18 cellular contexts compared by ENCODE assay signal in genomic region chr5:35861718-35862117, GRCh38. TPM values are rescaled to one million over a fixed set of nuclear protein-coding genes. Genes with fewer than 3 reads are reported as not detected.
DNase-seq lines count a peak whose midpoint lies in the region; ATAC-seq lines count a peak whose summit lies in the region.
"Had no signal": no experiment of that assay in that cellular context is flagged by ENCODE, and none has a peak within 500 bp of the region (broad histone marks: within the 10 kb centered on the region; RNA-seq: fewer than 3 reads in every experiment).

No MANE protein-coding gene starts in this region.

- peaks cover 2% of the 10 kb centered on the region for H3K9me3 ChIP-seq in right cardiac atrium (ENCODE audit: control insufficient read depth, low read length)
- H3K9me3 ChIP-seq: pancreas had no signal

- no peaks in the 10 kb centered on the region for H3K27me3 Mint-ChIP-seq in T-helper 1 cell treated with Interleukin-12 subunit alpha and Interleukin-12 subunit beta and Interleukin-4 antibody, amounts not matched to agents 30 μg/mL and 1 μg/mL, for 36 hours (ENCODE audit: low read depth)
- H3K27me3 Mint-ChIP-seq in activated T-helper 17 cell treated with anti-CD3 and anti-CD28 coated beads, Interleukin-2, amount 50 U/mL, for 72 hours: no peaks in the 10 kb centered on the region

- H3K4me3 ChIP-seq in right cardiac atrium (ENCODE audit: low read length): no peak overlapping the region
- H3K4me3 ChIP-seq: pancreas had no signal

- 68% methylated on average over 1 of the region's 1 CpG for WGBS in right cardiac atrium

- no peaks in the 10 kb centered on the region for H3K4me1 ChIP-seq in right cardiac atrium (ENCODE audit: control insufficient read depth, insufficient read depth, low read length)
- H3K4me1 ChIP-seq: pancreas had no signal

- peak overlapping the region; percentile 5 for H3K27ac Mint-ChIP-seq in T-helper 1 cell treated with Interleukin-12 subunit alpha and Interleukin-12 subunit beta and Interleukin-4 antibody, amounts not matched to agents 30 μg/mL and 1 μg/mL, for 36 hours
- peak overlapping the region; percentile 78 for H3K27ac Mint-ChIP-seq in activated T-helper 17 cell treated with anti-CD3 and anti-CD28 coated beads, Interleukin-2, amount 50 U/mL, for 72 hours

- peaks cover 85% of the 10 kb centered on the region for H3K36me3 Mint-ChIP-seq in T-helper 1 cell treated with Interleukin-12 subunit alpha and Interleukin-12 subunit beta and Interleukin-4 antibody, amounts not matched to agents 30 μg/mL and 1 μg/mL, for 36 hours (ENCODE audit: low read depth)
- peaks cover 100% of the 10 kb centered on the region for H3K36me3 Mint-ChIP-seq in activated T-helper 17 cell treated with anti-CD3 and anti-CD28 coated beads, Interleukin-2, amount 50 U/mL, for 72 hours (ENCODE audit: low read depth)

- H3K4me3 Mint-ChIP-seq in T-helper 1 cell treated with Interleukin-12 subunit alpha and Interleukin-12 subunit beta and Interleukin-4 antibody, amounts not matched to agents 30 μg/mL and 1 μg/mL, for 36 hours: peak overlapping the region; percentile 85
- peak overlapping the region; percentile 87 for H3K4me3 Mint-ChIP-seq in activated T-helper 17 cell treated with anti-CD3 and anti-CD28 coated beads, Interleukin-2, amount 50 U/mL, for 72 hours

- ATAC-seq in activated T-helper 17 cell treated with anti-CD3 and anti-CD28 coated beads, Interleukin-2, amount 50 U/mL, for 72 hours (replicated peaks): no peak
- no peak for ATAC-seq in right cardiac atrium
- ATAC-seq: pancreas had no signal

- DNase-seq in T-helper 1 cell (no peak), EH (ENCODE audit: low read depth) (peak; percentile 95), kidney glomerular epithelial cell (lab: John Stamatoyannopoulos, UW) (peak; percentile 7), KG1 (lab: John Stamatoyannopoulos, UW) (no peak), right cardiac atrium (no peak)
- no peak for DNase-seq in stimulated activated CD4-positive, alpha-beta T cell treated with anti-CD3 and anti-CD28 coated beads, Interleukin-12 subunit alpha, Interleukin-12 subunit beta, amount 100 ng/mL, for 4 hours
- DNase-seq: 8988T, anterior cingulate cortex, cortex of kidney, GF-D8, islet precursor cell, midbrain, NCI-H1105, pancreas, SIG-M5, substantia nigra had no signal

- H3K27me3 ChIP-seq in right cardiac atrium (ENCODE audit: control insufficient read depth, insufficient read depth): no peaks in the 10 kb centered on the region
- H3K27me3 ChIP-seq: pancreas had no signal

- peaks cover 9% of the 10 kb centered on the region for H3K9me3 Mint-ChIP-seq in T-helper 1 cell treated with Interleukin-12 subunit alpha and Interleukin-12 subunit beta and Interleukin-4 antibody, amounts not matched to agents 30 μg/mL and 1 μg/mL, for 36 hours
- H3K9me3 Mint-ChIP-seq in activated T-helper 17 cell treated with anti-CD3 and anti-CD28 coated beads, Interleukin-2, amount 50 U/mL, for 72 hours: no peaks in the 10 kb centered on the region

- H3K27ac ChIP-seq in right cardiac atrium (ENCODE audit: low read length): no peak overlapping the region
- H3K27ac ChIP-seq: pancreas had no signal

- H3K4me1 Mint-ChIP-seq in T-helper 1 cell treated with Interleukin-12 subunit alpha and Interleukin-12 subunit beta and Interleukin-4 antibody, amounts not matched to agents 30 μg/mL and 1 μg/mL, for 36 hours (ENCODE audit: low read depth): peaks cover 68% of the 10 kb centered on the region
- H3K4me1 Mint-ChIP-seq in activated T-helper 17 cell treated with anti-CD3 and anti-CD28 coated beads, Interleukin-2, amount 50 U/mL, for 72 hours: peaks cover 51% of the 10 kb centered on the region

- intact Hi-C loops in right cardiac atrium (cut with DNase I): no loop called here

RNA-seq across cellular contexts. Expression of gene IL7R, which starts 5.0 kb away (rescaled TPM):
- total RNA-seq in activated T-helper 17 cell treated with anti-CD3 and anti-CD28 coated beads, Interleukin-2, amount 50 U/mL, for 72 hours: 100 to 1,000 TPM; 162 to 203 TPM
- total RNA-seq in right cardiac atrium: 1 to 10 TPM in 3 of 4 donors, under 1 TPM in 1; 0.34 to 3.6 (median 1.8) TPM
- 0.68 TPM for polyA plus RNA-seq in right cardiac atrium

Comparison
In these comparisons a context has a peak if more than half of its experiments do, and no peak if none do; other contexts are left out.
1. DNase-seq: peak in EH (single experiment) and kidney glomerular epithelial cell (single experiment); none in T-helper 1 cell (0 of 5), KG1 (single experiment), stimulated activated CD4-positive, alpha-beta T cell treated with anti-CD3 and anti-CD28 coated beads, Interleukin-12 subunit alpha, Interleukin-12 subunit beta, amount 100 ng/mL, for 4 hours (single experiment) and right cardiac atrium (0 of 3).
2. RNA of gene IL7R, which starts 5.0 kb away (total RNA-seq): 162 to 203 TPM in activated T-helper 17 cell treated with anti-CD3 and anti-CD28 coated beads, Interleukin-2, amount 50 U/mL, for 72 hours; 0.34 to 3.6 TPM in right cardiac atrium; every median in the first group is over 10 times any median in the second.